Comparison of ENCODE assay signal across 13 cellular contexts in the genomic region with DNA sequence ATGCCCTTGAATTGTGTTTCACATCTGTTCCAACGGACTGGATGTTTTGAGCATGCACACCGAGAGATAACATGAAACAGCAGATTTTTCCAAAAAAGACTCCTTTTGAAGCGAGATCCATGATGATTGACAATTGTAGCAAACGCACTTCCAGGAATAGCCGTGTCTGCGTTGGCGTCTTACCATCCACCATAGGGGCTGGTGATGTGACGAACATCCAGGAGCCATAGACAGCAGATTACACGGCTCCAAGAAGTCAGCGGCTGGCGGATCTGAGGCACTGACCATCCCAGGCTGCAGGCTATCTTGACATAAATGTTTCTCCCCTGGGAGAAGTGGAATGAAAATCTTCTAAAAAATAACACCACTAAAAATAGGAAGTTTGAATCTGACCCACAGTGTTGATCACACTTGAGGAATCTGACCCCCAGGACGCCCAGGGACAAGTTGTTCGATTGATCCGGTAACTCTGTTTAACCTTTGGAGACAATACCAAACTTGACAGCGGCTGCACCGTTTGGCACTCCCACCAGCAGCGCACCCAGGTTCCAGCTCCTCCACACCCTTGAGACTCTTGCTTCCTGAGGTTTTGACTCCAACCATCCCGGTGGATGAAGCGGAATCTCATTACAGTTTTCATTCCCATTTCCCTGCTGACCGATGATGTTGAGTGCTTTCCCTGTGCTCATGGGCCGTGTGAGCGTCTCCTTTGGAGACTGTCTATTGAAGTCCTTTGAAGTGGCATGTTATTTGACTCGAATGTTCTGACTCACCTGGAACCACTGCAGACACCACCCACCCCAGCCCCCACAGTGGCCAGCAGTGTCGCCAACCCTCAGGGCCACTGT.
"Had no signal": no experiment of that assay in that cellular context is flagged by ENCODE, and none has a peak within 500 bp of the region (broad histone marks: within the 10 kb centered on the region; RNA-seq: fewer than 3 reads in every experiment).

No MANE protein-coding gene starts in this region.

- H3K4me3 Mint-ChIP-seq: activated CD4-positive, alpha-beta T cell treated with anti-CD3 and anti-CD28 coated beads for 36 hours; stimulated activated effector memory CD8-positive, alpha-beta T cell treated with anti-CD3 and anti-CD28 coated beads, Interleukin-12 subunit alpha, Interleukin-12 subunit beta, amount 100 ng/mL, for 72 hours had no signal

- H3K4me3 ChIP-seq: heart right ventricle, smooth muscle cell, tibial nerve had no signal

- H3K9me3 ChIP-seq: heart right ventricle, tibial nerve had no signal

- H3K36me3 Mint-ChIP-seq: activated naive CD4-positive, alpha-beta T cell treated with anti-CD3 and anti-CD28 coated beads, Interleukin-2, amount 50 U/mL, for 72 hours; stimulated activated effector memory CD8-positive, alpha-beta T cell treated with anti-CD3 and anti-CD28 coated beads, Interleukin-12 subunit alpha, Interleukin-12 subunit beta, amount 100 ng/mL, for 72 hours had no signal

- H3K36me3 ChIP-seq: heart right ventricle, tibial nerve had no signal

- H3K27me3 ChIP-seq: heart right ventricle, tibial nerve had no signal

- H3K27ac ChIP-seq: heart right ventricle, parathyroid adenoma, tibial nerve, VCaP had no signal

- H3K27ac Mint-ChIP-seq: activated CD4-positive, alpha-beta T cell treated with anti-CD3 and anti-CD28 coated beads for 36 hours; activated naive CD4-positive, alpha-beta T cell treated with anti-CD3 and anti-CD28 coated beads, Interleukin-2, amount 50 U/mL, for 72 hours; stimulated activated effector memory CD8-positive, alpha-beta T cell treated with anti-CD3 and anti-CD28 coated beads, Interleukin-12 subunit alpha, Interleukin-12 subunit beta, amount 100 ng/mL, for 72 hours had no signal

- H3K27me3 Mint-ChIP-seq: activated CD4-positive, alpha-beta T cell treated with anti-CD3 and anti-CD28 coated beads for 36 hours had no signal

- H3K4me1 Mint-ChIP-seq: activated CD4-positive, alpha-beta T cell treated with anti-CD3 and anti-CD28 coated beads for 36 hours; stimulated activated effector memory CD8-positive, alpha-beta T cell treated with anti-CD3 and anti-CD28 coated beads, Interleukin-12 subunit alpha, Interleukin-12 subunit beta, amount 100 ng/mL, for 72 hours had no signal

- DNase-seq: activated CD4-positive, alpha-beta T cell treated with anti-CD3 and anti-CD28 coated beads for 36 hours; amniotic stem cell; effector CD4-positive, alpha-beta T cell; heart right ventricle; kidney glomerular epithelial cell; mesendoderm; T1000 had no signal

- H3K9me3 Mint-ChIP-seq: activated naive CD4-positive, alpha-beta T cell treated with anti-CD3 and anti-CD28 coated beads, Interleukin-2, amount 50 U/mL, for 72 hours; stimulated activated effector memory CD8-positive, alpha-beta T cell treated with anti-CD3 and anti-CD28 coated beads, Interleukin-12 subunit alpha, Interleukin-12 subunit beta, amount 100 ng/mL, for 72 hours had no signal

- ATAC-seq: activated CD4-positive, alpha-beta T cell treated with anti-CD3 and anti-CD28 coated beads for 36 hours; activated naive CD4-positive, alpha-beta T cell treated with anti-CD3 and anti-CD28 coated beads, Interleukin-2, amount 50 U/mL, for 72 hours; stimulated activated effector memory CD8-positive, alpha-beta T cell treated with anti-CD3 and anti-CD28 coated beads, Interleukin-12 subunit alpha, Interleukin-12 subunit beta, amount 100 ng/mL, for 72 hours had no signal
